Comparison of ENCODE assay signal across 14 cellular contexts in genomic region chr3:102089904-102090492, GRCh38.
DNase-seq lines count a peak whose midpoint lies in the region; ATAC-seq, FAIRE-seq and TF ChIP-seq lines count a peak whose summit lies in the region.
"Had no signal": no experiment of that assay in that cellular context is flagged by ENCODE, and none has a peak within 500 bp of the region (broad histone marks: within the 10 kb centered on the region; RNA-seq: fewer than 3 reads in every experiment).

No MANE protein-coding gene starts in this region.

- POLR2A ChIA-PET in A673 (lab: Charles Lee; ENCODE audit: low non-redundant PET): interaction anchor here (0.6 kb wide), 2 partner anchors 30 to 83 kb away, joined by 3 to 12 read pairs; no protein-coding TSS in a partner anchor

- no peak overlapping the region for H3K4me3 Mint-ChIP-seq in astrocyte (ENCODE audit: unreplicated experiment)
- H3K4me3 Mint-ChIP-seq: activated CD8-positive, alpha-beta T cell treated with anti-CD3 and anti-CD28 coated beads for 36 hours; brain; neural crest cell had no signal

- H3K27ac ChIP-seq in A673 (ENCODE audit: low read depth, low read length, poor library complexity, severe bottlenecking) (peak overlapping the region; percentile 20), astrocyte (ENCODE audit: low read depth, low read length) (peak overlapping the region; percentile 55)

- H3K9ac ChIP-seq in astrocyte (ENCODE audit: low read length): peak overlapping the region; percentile 59

- H3K9me3 Mint-ChIP-seq in astrocyte (ENCODE audit: unreplicated experiment): no peaks in the 10 kb centered on the region
- H3K9me3 Mint-ChIP-seq: activated CD8-positive, alpha-beta T cell treated with anti-CD3 and anti-CD28 coated beads for 36 hours; brain; neural crest cell had no signal

- no peak overlapping the region for H3K4me2 ChIP-seq in astrocyte (ENCODE audit: low read length)

- no peak overlapping the region for H3K4me3 ChIP-seq in A673 (ENCODE audit: low read depth, low read length, poor library complexity, severe bottlenecking)
- no peak overlapping the region for H3K4me3 ChIP-seq in HFF-Myc (replicated peaks; ENCODE audit: low read depth, low read length)
- no peak overlapping the region for H3K4me3 ChIP-seq in astrocyte (ENCODE audit: insufficient read depth, low read depth, low read length)

- H3K9me3 ChIP-seq in A673 (ENCODE audit: low read depth, low read length, poor library complexity, severe bottlenecking) (no peaks in the 10 kb centered on the region), astrocyte (ENCODE audit: insufficient read depth, low read depth, low read length) (no peaks in the 10 kb centered on the region)

- H3K79me2 ChIP-seq in astrocyte (ENCODE audit: insufficient read depth, low read length): no peaks in the 10 kb centered on the region

- no TSS peak for BruUV-seq in A673 (replicated peaks; lab: Mats Ljungman, UMichigan)

- TF ChIP-seq CTCF in A673 (conservative IDR thresholded peaks at IDR 0.05; ENCODE audit: low read depth, low read length) (no peak), HFF-Myc (IDR thresholded peaks at IDR 0.05; ENCODE audit: low read depth, low read length, missing control alignments) (no peak), astrocyte (IDR thresholded peaks at IDR 0.05; ENCODE audit: insufficient read depth, low read depth, low read length) (no peak)

- peak overlapping the region; percentile 62 for H3K27ac Mint-ChIP-seq in astrocyte (ENCODE audit: unreplicated experiment)
- H3K27ac Mint-ChIP-seq: activated CD8-positive, alpha-beta T cell treated with anti-CD3 and anti-CD28 coated beads for 36 hours had no signal

- H4K20me1 ChIP-seq in astrocyte (ENCODE audit: insufficient read depth, low read length): no peaks in the 10 kb centered on the region

- DNase-seq in A673 (ENCODE audit: low spot score): peak; percentile 84
- peak; percentile 72 for DNase-seq in HFF-Myc (ENCODE audit: extremely low read depth, low read depth)
- DNase-seq in astrocyte (ENCODE audit: low read depth): peak; percentile 79
- peak in 1 of 2 donors; percentile 61 for DNase-seq in left colon
- no peak for DNase-seq in KG1 (lab: John Stamatoyannopoulos, UW)
- DNase-seq in stimulated activated CD4-positive, alpha-beta T cell treated with anti-CD3 and anti-CD28 coated beads, Interleukin-4, amount 100 ng/mL, for 24 hours: no peak
- no peak for DNase-seq in 8988T
- DNase-seq: activated CD8-positive, alpha-beta T cell treated with anti-CD3 and anti-CD28 coated beads for 36 hours; GOT3; hypothalamus; SIG-M5 had no signal

- no peaks in the 10 kb centered on the region for H3K27me3 ChIP-seq in A673 (replicated peaks; ENCODE audit: insufficient read depth, low read depth, low read length, poor library complexity)
- no peaks in the 10 kb centered on the region for H3K27me3 ChIP-seq in astrocyte (ENCODE audit: insufficient read depth, low read length)

- H3K36me3 ChIP-seq in A673 (ENCODE audit: insufficient read depth, low read length, poor library complexity, severe bottlenecking) (no peaks in the 10 kb centered on the region), astrocyte (ENCODE audit: insufficient read depth, low read length) (no peaks in the 10 kb centered on the region)

- FAIRE-seq in astrocyte (lab: Jason Lieb, UNC): peak; percentile 5

- H3K4me1 Mint-ChIP-seq in astrocyte (ENCODE audit: low read depth, unreplicated experiment): peaks cover 28% of the 10 kb centered on the region

- H3K27me3 Mint-ChIP-seq in astrocyte (ENCODE audit: low read depth, unreplicated experiment): no peaks in the 10 kb centered on the region
- H3K27me3 Mint-ChIP-seq: activated CD8-positive, alpha-beta T cell treated with anti-CD3 and anti-CD28 coated beads for 36 hours; brain had no signal

- H3K4me1 ChIP-seq in A673 (ENCODE audit: insufficient read depth, low read length, poor library complexity, severe bottlenecking) (peaks cover 30% of the 10 kb centered on the region), astrocyte (ENCODE audit: insufficient read depth, low read length) (peaks cover 13% of the 10 kb centered on the region)

- no peak overlapping the region for H2AFZ ChIP-seq in astrocyte (ENCODE audit: low read depth, low read length)

- CTCF ChIA-PET in A673 (lab: Charles Lee): interaction anchor here (0.9 kb wide), 2 partner anchors 135 kb away, joined by 3 read pairs; no protein-coding TSS in a partner anchor

- intact Hi-C loops in A673 (cut with micrococcal nuclease; ENCODE audit: unreplicated experiment) (loop anchor here (10.0 kb wide), 1 partner anchor 275 kb away; no protein-coding TSS in a partner anchor), left colon (cut with DNase I, micrococcal nuclease) (loop anchor here in 1 of 2 donors (10.0 kb wide), 2 partner anchors 235 to 275 kb away; no protein-coding TSS in a partner anchor)

- peak; percentile 90 for ATAC-seq in left colon
- no peak for ATAC-seq in HG03565 (IDR thresholded peaks at IDR 0.05; ENCODE audit: unreplicated experiment)
- ATAC-seq: activated CD8-positive, alpha-beta T cell treated with anti-CD3 and anti-CD28 coated beads for 36 hours had no signal

- H3K36me3 Mint-ChIP-seq in astrocyte (ENCODE audit: low read depth, unreplicated experiment): no peaks in the 10 kb centered on the region
- H3K36me3 Mint-ChIP-seq: brain had no signal

Comparison
In these comparisons a context has a peak if more than half of its experiments do, and no peak if none do; other contexts are left out.
1. DNase-seq: peak in A673 (single experiment), HFF-Myc (single experiment) and astrocyte (single experiment); none in KG1 (single experiment), stimulated activated CD4-positive, alpha-beta T cell treated with anti-CD3 and anti-CD28 coated beads, Interleukin-4, amount 100 ng/mL, for 24 hours (single experiment) and 8988T (single experiment).